In genomic region chr2:121754851-121755236, GRCh38 we compare ENCODE assay signal across 8 cellular contexts. TPM values are rescaled to one million over a fixed set of nuclear protein-coding genes. Genes with fewer than 3 reads are reported as not detected.
DNase-seq lines count a peak whose midpoint lies in the region; ATAC-seq and TF ChIP-seq lines count a peak whose summit lies in the region.

No MANE protein-coding gene starts in this region.

- H3K27ac ChIP-seq in suprapubic skin = no peak overlapping the region

- no peak for TF ChIP-seq POLR2A in suprapubic skin (IDR thresholded peaks at IDR 0.05)

- no peaks in the 10 kb centered on the region for H3K27me3 Mint-ChIP-seq in activated naive CD4-positive, alpha-beta T cell treated with anti-CD3 and anti-CD28 coated beads, Interleukin-2, amount 50 U/mL, for 24 hours
- no peaks in the 10 kb centered on the region for H3K27me3 Mint-ChIP-seq in WTC11 (ENCODE audit: low read depth)

- DNase-seq in activated naive CD4-positive, alpha-beta T cell treated with Interleukin-2 at 50 U/mL for 16 hours = no peak
- no peak for DNase-seq in WTC11 (ENCODE audit: low spot score)
- DNase-seq in suprapubic skin (ENCODE audit: low spot score in 2 of 2) = no peak
- no peak for DNase-seq in NCI-H748 (lab: John Stamatoyannopoulos, UW; ENCODE audit: unreplicated experiment)
- DNase-seq in DMS153 treated with DMSO at 0.1 percent for 48 hours (lab: John Stamatoyannopoulos, UW; ENCODE audit: unreplicated experiment) = no peak
- no peak for DNase-seq in NCI-H1930 (lab: John Stamatoyannopoulos, UW)

- POLR2A ChIA-PET in WTC11 (lab: Charles Lee) = interaction anchor here (0.6 to 1.0 kb wide), 2 partner anchors 18 to 670 kb away, joined by 3 read pairs; partner anchors contain the start of gene NIFK

- H3K27me3 ChIP-seq in iPS-15b (ENCODE audit: control insufficient read depth, insufficient read depth, low read length) = no peaks in the 10 kb centered on the region
- H3K27me3 ChIP-seq in suprapubic skin = no peaks in the 10 kb centered on the region

- H3K4me3 Mint-ChIP-seq in activated naive CD4-positive, alpha-beta T cell treated with anti-CD3 and anti-CD28 coated beads, Interleukin-2, amount 50 U/mL, for 24 hours = peak overlapping the region; percentile 91
- peak overlapping the region; percentile 91 for H3K4me3 Mint-ChIP-seq in WTC11

- CTCF ChIA-PET in WTC11 (lab: Charles Lee) = interaction anchor here (0.9 to 1.0 kb wide), 2 partner anchors 9 to 352 kb away, joined by 3 read pairs; no protein-coding TSS in a partner anchor

- peaks cover 3% of the 10 kb centered on the region for H3K4me1 ChIP-seq in iPS-15b (ENCODE audit: control insufficient read depth, insufficient read depth, low read length)
- H3K4me1 ChIP-seq in suprapubic skin = peaks cover 30% of the 10 kb centered on the region

- H3K4me3 ChIP-seq in iPS-15b (ENCODE audit: low read depth, low read length) = peak overlapping the region; percentile 98
- peak overlapping the region; percentile 87 for H3K4me3 ChIP-seq in suprapubic skin

- no peak for TF ChIP-seq CTCF in WTC11 (IDR thresholded peaks at IDR 0.05)
- no peak for TF ChIP-seq CTCF in suprapubic skin (IDR thresholded peaks at IDR 0.05)

- H3K9ac ChIP-seq in iPS-15b (ENCODE audit: low read depth, low read length) = peak overlapping the region; percentile 76

- H3K36me3 ChIP-seq in iPS-15b (ENCODE audit: control insufficient read depth, insufficient read depth, low read length) (peaks cover 3% of the 10 kb centered on the region), suprapubic skin (peaks cover 12% of the 10 kb centered on the region)

- TF ChIP-seq EP300 in suprapubic skin (IDR thresholded peaks at IDR 0.05) = no peak

- H3K27ac Mint-ChIP-seq in activated naive CD4-positive, alpha-beta T cell treated with anti-CD3 and anti-CD28 coated beads, Interleukin-2, amount 50 U/mL, for 24 hours = peak overlapping the region; percentile 90
- H3K27ac Mint-ChIP-seq in WTC11 = peak overlapping the region; percentile 92

- ATAC-seq in WTC11 = no peak

- H3K9me3 ChIP-seq in iPS-15b (ENCODE audit: control insufficient read depth, insufficient read depth, low read length) = no peaks in the 10 kb centered on the region
- H3K9me3 ChIP-seq in suprapubic skin = no peaks in the 10 kb centered on the region

- H3K36me3 Mint-ChIP-seq in activated naive CD4-positive, alpha-beta T cell treated with anti-CD3 and anti-CD28 coated beads, Interleukin-2, amount 50 U/mL, for 24 hours = peaks cover 3% of the 10 kb centered on the region
- peaks cover 26% of the 10 kb centered on the region for H3K36me3 Mint-ChIP-seq in WTC11

- no peaks in the 10 kb centered on the region for H3K9me3 Mint-ChIP-seq in activated naive CD4-positive, alpha-beta T cell treated with anti-CD3 and anti-CD28 coated beads, Interleukin-2, amount 50 U/mL, for 24 hours
- no peaks in the 10 kb centered on the region for H3K9me3 Mint-ChIP-seq in WTC11

- peaks cover 27% of the 10 kb centered on the region for H3K4me1 Mint-ChIP-seq in activated naive CD4-positive, alpha-beta T cell treated with anti-CD3 and anti-CD28 coated beads, Interleukin-2, amount 50 U/mL, for 24 hours
- peaks cover 12% of the 10 kb centered on the region for H3K4me1 Mint-ChIP-seq in WTC11

- WGBS in suprapubic skin = 2% methylated on average over 8 of the region's 8 CpGs

TF ChIP-seq in WTC11, 78 proteins besides CTCF, POLR2A, EP300 and RAD21:
- TF ChIP-seq RORB (CRISPR knock-in tag; IDR thresholded peaks at IDR 0.05) = no peak
- TF ChIP-seq GRHL2 (CRISPR knock-in tag; IDR thresholded peaks at IDR 0.05; ENCODE audit: insufficient replicate concordance, severe bottlenecking) = no peak
- no peak for TF ChIP-seq ZNF219 (CRISPR knock-in tag; IDR thresholded peaks at IDR 0.05; ENCODE audit: borderline replicate concordance)
- TF ChIP-seq ARID4B (CRISPR knock-in tag; IDR thresholded peaks at IDR 0.05; ENCODE audit: borderline replicate concordance) = no peak
- no peak for TF ChIP-seq FOXK1 (CRISPR knock-in tag; IDR thresholded peaks at IDR 0.05)
- TF ChIP-seq ZNF671 (CRISPR knock-in tag; IDR thresholded peaks at IDR 0.05) = no peak

RNA-seq across cellular contexts. Expression of gene TSN, which starts 0.6 kb away (rescaled TPM):
- total RNA-seq in WTC11 (2021) = 68.5 to 87.3 TPM (median 77.1 TPM) in 3 replicates
- 10 to 100 TPM; 24.1 to 45.2 (median 41.6) TPM for total RNA-seq in suprapubic skin

RNA-seq across cellular contexts. Expression of gene NIFK, which starts 18.2 kb away (rescaled TPM):
- total RNA-seq in WTC11 (2021) = 72.4 to 91.3 TPM (median 74.5 TPM) in 3 replicates
- total RNA-seq in suprapubic skin = 10 to 100 TPM; 40.0 to 77.6 (median 57.9) TPM
